8 cellular contexts compared by ENCODE assay signal in the genomic region with DNA sequence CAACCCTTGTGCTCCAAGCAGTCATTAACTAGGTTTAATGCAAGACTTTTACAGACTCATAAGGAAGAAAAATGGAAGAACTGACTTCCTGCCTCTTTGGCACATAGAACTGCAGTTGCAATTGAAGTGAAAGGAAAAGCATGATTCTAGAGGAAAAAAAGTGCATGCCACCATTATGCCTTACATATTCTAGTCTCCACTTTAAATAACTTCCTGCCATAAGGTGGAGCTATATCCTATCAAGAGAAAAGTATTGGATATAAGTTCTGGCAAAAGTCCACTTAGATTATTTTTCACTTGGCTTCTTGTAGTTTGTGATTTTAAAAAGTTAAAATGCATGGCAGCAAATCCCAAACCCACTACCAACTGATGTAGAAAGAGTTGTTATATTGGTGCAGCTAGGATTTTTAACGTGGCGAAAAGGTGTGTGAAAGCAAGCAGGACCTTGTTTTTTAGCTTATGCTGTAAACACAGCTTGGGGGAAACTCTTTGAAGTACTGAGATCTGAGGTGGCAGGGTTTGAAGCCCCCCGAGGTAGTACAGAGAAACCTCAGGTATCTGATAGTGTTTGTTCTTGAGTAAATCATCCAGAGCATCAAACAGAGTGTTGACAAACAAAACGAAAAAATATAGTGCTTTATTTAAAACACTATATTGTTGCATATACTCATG.
A peak's percentile ranks its signal among the peaks of the same experiment; 100 is the strongest.
DNase-seq lines count a peak whose midpoint lies in the region; ATAC-seq, FAIRE-seq and TF ChIP-seq lines count a peak whose summit lies in the region.

No MANE protein-coding gene starts in this region.

- no peaks in the 10 kb centered on the region for H3K36me3 ChIP-seq in heart left ventricle

- no peaks in the 10 kb centered on the region for H3K27me3 ChIP-seq in heart left ventricle

- no peaks in the 10 kb centered on the region for H3K36me3 Mint-ChIP-seq in type B pancreatic cell
- H3K36me3 Mint-ChIP-seq in activated CD4-positive, alpha-beta T cell treated with anti-CD3 and anti-CD28 coated beads, Interleukin-2, amount 10 ng/mL, durations not matched to agents 24 days and 14 days (ENCODE audit: low read depth): no peaks in the 10 kb centered on the region

- H3K9me3 ChIP-seq in heart left ventricle: no peaks in the 10 kb centered on the region

- peaks cover 8% of the 10 kb centered on the region for H3K27me3 Mint-ChIP-seq in type B pancreatic cell
- no peaks in the 10 kb centered on the region for H3K27me3 Mint-ChIP-seq in activated CD4-positive, alpha-beta T cell treated with anti-CD3 and anti-CD28 coated beads, Interleukin-2, amount 10 ng/mL, durations not matched to agents 24 days and 14 days

- 23 to 33% (median 31%) methylated on average over 4 of the region's 4 CpGs for WGBS in heart left ventricle, 4 donors

- no peaks in the 10 kb centered on the region for H3K4me1 ChIP-seq in heart left ventricle

- FAIRE-seq in RCC 7860 (lab: Jason Lieb, UNC): peak; percentile 30

- no peak overlapping the region for H3K27ac ChIP-seq in heart left ventricle

- no peaks in the 10 kb centered on the region for H3K9me3 Mint-ChIP-seq in type B pancreatic cell
- H3K9me3 Mint-ChIP-seq in activated CD4-positive, alpha-beta T cell treated with anti-CD3 and anti-CD28 coated beads, Interleukin-2, amount 10 ng/mL, durations not matched to agents 24 days and 14 days: no peaks in the 10 kb centered on the region

- intact Hi-C loops in heart left ventricle (cut with DNase I): loop anchor here (2.0 to 10.0 kb wide), 4 partner anchors 165 to 298 kb away; no protein-coding TSS in a partner anchor
- intact Hi-C loops in Right ventricle myocardium inferior (cut with DNase I): loop anchor here (1.0 kb wide), 1 partner anchor 296 kb away; no protein-coding TSS in a partner anchor
- intact Hi-C loops in activated CD4-positive, alpha-beta T cell treated with anti-CD3 and anti-CD28 coated beads, Interleukin-2, amount 10 ng/mL, durations not matched to agents 24 days and 14 days (cut with micrococcal nuclease): no loop called here
- intact Hi-C loops in posterior cingulate gyrus (cut with DNase I): loop anchor here (10.0 kb wide), 2 partner anchors 295 to 1305 kb away; no protein-coding TSS in a partner anchor

- TF ChIP-seq CTCF in heart left ventricle (IDR thresholded peaks at IDR 0.05) (peak in 10 of 12 donors; percentile 11 to 45 (median 38)), type B pancreatic cell (conservative IDR thresholded peaks at IDR 0.05) (peak; percentile 67)

- no peak overlapping the region for H3K27ac Mint-ChIP-seq in type B pancreatic cell
- no peak overlapping the region for H3K27ac Mint-ChIP-seq in activated CD4-positive, alpha-beta T cell treated with anti-CD3 and anti-CD28 coated beads, Interleukin-2, amount 10 ng/mL, durations not matched to agents 24 days and 14 days

- TF ChIP-seq POLR2A in heart left ventricle (IDR thresholded peaks at IDR 0.05): no peak

- no peak for DNase-seq in heart left ventricle
- no peak for DNase-seq in Right ventricle myocardium inferior (ENCODE audit: missing footprints)
- peak; percentile 20 for DNase-seq in RCC 7860 (ENCODE audit: low spot score)
- peak; percentile 14 for DNase-seq in fibroblast of the conjunctiva (ENCODE audit: low read depth)
- no peak for DNase-seq in type B pancreatic cell (ENCODE audit: extremely low spot score, unreplicated experiment)
- no peak for DNase-seq in activated CD4-positive, alpha-beta T cell treated with anti-CD3 and anti-CD28 coated beads for 4 hours
- no peak for DNase-seq in activated CD4-positive, alpha-beta T cell treated with anti-CD3 and anti-CD28 coated beads, Interleukin-2, amount 10 ng/mL, durations not matched to agents 24 days and 14 days
- DNase-seq in posterior cingulate gyrus: no peak

- no peak overlapping the region for H3K4me3 Mint-ChIP-seq in type B pancreatic cell
- H3K4me3 Mint-ChIP-seq in activated CD4-positive, alpha-beta T cell treated with anti-CD3 and anti-CD28 coated beads, Interleukin-2, amount 10 ng/mL, durations not matched to agents 24 days and 14 days: no peak overlapping the region

- no peak for ATAC-seq in heart left ventricle
- no peak for ATAC-seq in Right ventricle myocardium inferior

- peak overlapping the region in 1 of 12 donors; percentile 17 for H3K4me3 ChIP-seq in heart left ventricle

- no peaks in the 10 kb centered on the region for H3K4me1 Mint-ChIP-seq in type B pancreatic cell (ENCODE audit: unreplicated experiment)
- H3K4me1 Mint-ChIP-seq in activated CD4-positive, alpha-beta T cell treated with anti-CD3 and anti-CD28 coated beads, Interleukin-2, amount 10 ng/mL, durations not matched to agents 24 days and 14 days: no peaks in the 10 kb centered on the region

Comparison
In these comparisons a context has a peak if more than half of its experiments do, and no peak if none do; other contexts are left out.
1. DNase-seq: peak in RCC 7860 (single experiment) and fibroblast of the conjunctiva (single experiment); none in heart left ventricle (0 of 5), Right ventricle myocardium inferior (single experiment), type B pancreatic cell (single experiment), activated CD4-positive, alpha-beta T cell treated with anti-CD3 and anti-CD28 coated beads for 4 hours (0 of 2), activated CD4-positive, alpha-beta T cell treated with anti-CD3 and anti-CD28 coated beads, Interleukin-2, amount 10 ng/mL, durations not matched to agents 24 days and 14 days (single experiment) and posterior cingulate gyrus (0 of 10).